ENCODE assay signal across 12 cellular contexts in the genomic region with DNA sequence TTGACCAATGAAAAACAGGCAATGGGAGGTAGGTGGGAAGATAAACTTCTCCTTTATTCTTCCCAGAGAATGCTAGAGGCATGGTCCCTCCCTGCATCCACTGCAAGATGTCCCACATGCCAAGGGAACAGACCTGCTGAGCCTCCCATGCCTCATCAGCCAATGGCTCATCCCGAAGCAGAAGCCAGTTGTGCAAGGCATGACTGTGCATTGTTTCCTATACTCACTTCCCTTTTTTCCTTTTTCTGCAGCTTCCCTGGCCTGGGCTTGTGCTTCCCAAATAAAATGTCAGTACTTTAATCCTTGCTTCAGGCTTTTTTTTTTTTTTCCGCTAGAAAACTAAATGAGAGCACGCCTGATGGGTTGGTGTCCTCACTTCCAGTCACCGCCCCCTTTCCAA.
A peak's percentile ranks its signal among the peaks of the same experiment; 100 is the strongest.
DNase-seq lines count a peak whose midpoint lies in the region; ATAC-seq and TF ChIP-seq lines count a peak whose summit lies in the region.
"Had no signal": no experiment of that assay in that cellular context is flagged by ENCODE, and none has a peak within 500 bp of the region (broad histone marks: within the 10 kb centered on the region; RNA-seq: fewer than 3 reads in every experiment).

No MANE protein-coding gene starts in this region.

- H3K4me3 ChIP-seq in epithelial cell of esophagus (ENCODE audit: low read length), result no peak overlapping the region

- no peaks in the 10 kb centered on the region for H3K9me3 ChIP-seq in T-helper 17 cell (ENCODE audit: control insufficient read depth, low read length, poor library complexity, severe bottlenecking)

- intact Hi-C loops in CD14-positive monocyte (cut with micrococcal nuclease), result no loop called here

- H3K36me3 Mint-ChIP-seq in CD14-positive monocyte (no peaks in the 10 kb centered on the region), nephron (ENCODE audit: low read depth) (no peaks in the 10 kb centered on the region), T-helper 17 cell (ENCODE audit: low read depth) (peaks cover 2% of the 10 kb centered on the region)
- H3K36me3 Mint-ChIP-seq: activated naive CD4-positive, alpha-beta T cell treated with anti-CD3 and anti-CD28 coated beads, Interleukin-2, amount 50 U/mL, for 24 hours had no signal

- H3K4me1 Mint-ChIP-seq in CD14-positive monocyte, result peaks cover 24% of the 10 kb centered on the region
- H3K4me1 Mint-ChIP-seq in nephron, result peaks cover 70% of the 10 kb centered on the region
- no peaks in the 10 kb centered on the region for H3K4me1 Mint-ChIP-seq in T-helper 17 cell
- H3K4me1 Mint-ChIP-seq: activated naive CD4-positive, alpha-beta T cell treated with anti-CD3 and anti-CD28 coated beads, Interleukin-2, amount 50 U/mL, for 24 hours had no signal

- no peaks in the 10 kb centered on the region for H3K27me3 Mint-ChIP-seq in CD14-positive monocyte (ENCODE audit: low read depth in 3 of 3)
- no peaks in the 10 kb centered on the region for H3K27me3 Mint-ChIP-seq in nephron (ENCODE audit: low read depth)
- H3K27me3 Mint-ChIP-seq in T-helper 17 cell, result peaks cover 59% of the 10 kb centered on the region

- no peak overlapping the region for H3K4me3 Mint-ChIP-seq in CD14-positive monocyte
- no peak overlapping the region for H3K4me3 Mint-ChIP-seq in nephron
- H3K4me3 Mint-ChIP-seq in T-helper 17 cell, result no peak overlapping the region
- H3K4me3 Mint-ChIP-seq: activated naive CD4-positive, alpha-beta T cell treated with anti-CD3 and anti-CD28 coated beads, Interleukin-2, amount 50 U/mL, for 24 hours had no signal

- TF ChIP-seq CTCF in CD14-positive monocyte (IDR thresholded peaks at IDR 0.05) (no peak), epithelial cell of esophagus (IDR thresholded peaks at IDR 0.05; ENCODE audit: insufficient read depth, low read depth, low read length, missing control alignments) (no peak), nephron (IDR thresholded peaks at IDR 0.05; ENCODE audit: unreplicated experiment in 3 of 3) (no peak)

- H3K9me3 Mint-ChIP-seq in CD14-positive monocyte (peaks cover 0 to 2% (median 0%) of the 10 kb centered on the region in 7 donors), nephron (no peaks in the 10 kb centered on the region)
- H3K9me3 Mint-ChIP-seq: activated naive CD4-positive, alpha-beta T cell treated with anti-CD3 and anti-CD28 coated beads, Interleukin-2, amount 50 U/mL, for 24 hours had no signal

- ATAC-seq in T-helper 17 cell (no peak), HG02763 (IDR thresholded peaks at IDR 0.05; ENCODE audit: unreplicated experiment) (no peak), HG03469 (IDR thresholded peaks at IDR 0.05; ENCODE audit: unreplicated experiment) (no peak), HG02798 (IDR thresholded peaks at IDR 0.05; ENCODE audit: poor library complexity, unreplicated experiment) (no peak)

- DNase-seq in CD14-positive monocyte (ENCODE audit: low spot score) (peak; percentile 78), NOMO-1 treated with dmso at 0.1 percent for 144 hours (lab: John Stamatoyannopoulos, UW; ENCODE audit: unreplicated experiment) (peak; percentile 23), epithelial cell of esophagus (ENCODE audit: low read depth) (peak; percentile 91), T-helper 17 cell (no peak)
- DNase-seq: activated CD4-positive, CD25-positive, alpha-beta regulatory T cell; COR-L47; NCI-H82 had no signal

- peak overlapping the region in 6 of 7 donors; percentile 47 to 91 (median 84) for H3K27ac Mint-ChIP-seq in CD14-positive monocyte
- H3K27ac Mint-ChIP-seq in nephron, result peak overlapping the region; percentile 46 to 83 (median 64)
- no peak overlapping the region for H3K27ac Mint-ChIP-seq in T-helper 17 cell
- H3K27ac Mint-ChIP-seq: activated naive CD4-positive, alpha-beta T cell treated with anti-CD3 and anti-CD28 coated beads, Interleukin-2, amount 50 U/mL, for 24 hours had no signal

Comparison
In these comparisons a context has a peak if more than half of its experiments do, and no peak if none do; other contexts are left out.
1. DNase-seq: peak in CD14-positive monocyte (single experiment), NOMO-1 treated with dmso at 0.1 percent for 144 hours (single experiment) and epithelial cell of esophagus (single experiment); none in T-helper 17 cell (0 of 3).